19 cellular contexts compared by ENCODE assay signal in the genomic region with DNA sequence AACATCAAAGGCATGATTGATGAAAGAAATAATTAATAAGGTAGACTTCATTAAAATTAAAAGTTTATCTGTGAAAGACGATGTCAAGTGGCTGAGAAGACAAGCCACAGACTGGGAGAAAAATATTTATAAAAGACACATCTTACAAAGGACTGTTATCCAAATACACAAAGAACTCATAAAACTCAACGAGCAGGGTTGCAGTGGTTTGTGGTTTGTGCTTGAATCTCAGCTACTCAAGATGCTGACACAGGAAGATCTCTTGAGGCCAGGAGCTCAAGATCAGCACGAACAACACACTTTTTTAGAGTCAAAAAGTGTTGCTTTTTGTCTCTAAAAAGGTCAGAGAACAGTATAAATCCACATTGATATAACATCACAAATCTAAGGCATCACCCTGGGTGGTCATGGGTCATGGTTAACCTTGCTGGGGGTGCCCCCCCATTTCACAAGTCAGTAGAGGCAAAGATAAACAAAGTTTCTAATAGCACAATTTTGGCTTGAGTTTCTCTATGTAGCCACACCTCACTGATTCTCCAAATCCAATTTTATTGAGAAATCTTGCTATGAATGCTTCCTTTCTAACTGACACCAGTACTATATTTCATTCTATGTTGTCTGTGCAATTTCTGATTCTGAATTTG.
DNase-seq lines count a peak whose midpoint lies in the region; ATAC-seq and TF ChIP-seq lines count a peak whose summit lies in the region.
"Had no signal": no experiment of that assay in that cellular context is flagged by ENCODE, and none has a peak within 500 bp of the region (broad histone marks: within the 10 kb centered on the region; RNA-seq: fewer than 3 reads in every experiment).

No MANE protein-coding gene starts in this region.

- H3K27me3 Mint-ChIP-seq in activated naive CD8-positive, alpha-beta T cell treated with anti-CD3 and anti-CD28 coated beads, Interleukin-2, amount 10 ng/mL, durations not matched to agents 7 days and 5 days = peaks cover 8% of the 10 kb centered on the region
- no peaks in the 10 kb centered on the region for H3K27me3 Mint-ChIP-seq in activated naive CD8-positive, alpha-beta T cell treated with anti-CD3 and anti-CD28 coated beads for 36 hours
- no peaks in the 10 kb centered on the region for H3K27me3 Mint-ChIP-seq in activated CD8-positive, alpha-beta T cell treated with anti-CD3 and anti-CD28 coated beads for 36 hours
- no peaks in the 10 kb centered on the region for H3K27me3 Mint-ChIP-seq in T-cell

- no peak for DNase-seq in activated naive CD8-positive, alpha-beta T cell treated with anti-CD3 and anti-CD28 coated beads, Interleukin-2, amount 10 ng/mL, durations not matched to agents 7 days and 5 days
- no peak for DNase-seq in activated naive CD8-positive, alpha-beta T cell treated with anti-CD3 and anti-CD28 coated beads for 36 hours
- peak; percentile 11 for DNase-seq in activated CD8-positive, alpha-beta T cell treated with anti-CD3 and anti-CD28 coated beads for 36 hours
- DNase-seq in foreskin melanocyte (peak; percentile 80), NCI-H2196 treated with DMSO at 0.1 percent for 48 hours (lab: John Stamatoyannopoulos, UW; ENCODE audit: unreplicated experiment) (no peak), T-cell (no peak), HK-2 (ENCODE audit: unreplicated experiment) (no peak)
- DNase-seq: activated T-cell treated with anti-CD3 and anti-CD28 coated beads, Interleukin-2, amount 50 U/mL, for 4 hours; amniotic stem cell; CD8-positive, alpha-beta memory T cell; GDM1; heart right ventricle; NCI-H2081 treated with DMSO at 0.1 percent for 48 hours; NCI-H82; stimulated activated naive CD4-positive, alpha-beta T cell; upper lobe of right lung had no signal

- peak overlapping the region; percentile 44 for H3K4me3 Mint-ChIP-seq in activated naive CD8-positive, alpha-beta T cell treated with anti-CD3 and anti-CD28 coated beads, Interleukin-2, amount 10 ng/mL, durations not matched to agents 7 days and 5 days
- H3K4me3 Mint-ChIP-seq in activated naive CD8-positive, alpha-beta T cell treated with anti-CD3 and anti-CD28 coated beads for 36 hours = no peak overlapping the region
- no peak overlapping the region for H3K4me3 Mint-ChIP-seq in activated CD8-positive, alpha-beta T cell treated with anti-CD3 and anti-CD28 coated beads for 36 hours
- no peak overlapping the region for H3K4me3 Mint-ChIP-seq in T-cell
- H3K4me3 Mint-ChIP-seq: activated T-cell treated with anti-CD3 and anti-CD28 coated beads, Interleukin-2, amount 50 U/mL, for 4 hours; dendritic cell treated with granulocyte-macrophage colony-stimulating factor and Interleukin-4, amounts not matched to agents 40 ng/mL and 50 ng/mL, for 4 days had no signal

- peak; percentile 65 for ATAC-seq in activated naive CD8-positive, alpha-beta T cell treated with anti-CD3 and anti-CD28 coated beads, Interleukin-2, amount 10 ng/mL, durations not matched to agents 7 days and 5 days (ENCODE audit: low read depth)
- no peak for ATAC-seq in activated CD8-positive, alpha-beta T cell treated with anti-CD3 and anti-CD28 coated beads for 36 hours
- ATAC-seq in T-cell (replicated peaks in 1 of 4) = no peak
- ATAC-seq in HG02970 (IDR thresholded peaks at IDR 0.05; ENCODE audit: low FRiP score, unreplicated experiment) = no peak
- ATAC-seq: activated CD4-positive, CD25-positive, alpha-beta regulatory T cell treated with anti-CD3 and anti-CD28 coated beads, Interleukin-2, amount 50 U/mL, for 24 hours; activated T-cell treated with anti-CD3 and anti-CD28 coated beads, Interleukin-2, amount 50 U/mL, for 4 hours; heart right ventricle; upper lobe of right lung had no signal

- no peak for TF ChIP-seq CTCF in activated CD8-positive, alpha-beta T cell treated with anti-CD3 and anti-CD28 coated beads for 36 hours (IDR thresholded peaks at IDR 0.05)

- POLR2A ChIA-PET in activated naive CD8-positive, alpha-beta T cell treated with anti-CD3 and anti-CD28 coated beads, Interleukin-2, amount 10 ng/mL, durations not matched to agents 7 days and 5 days (lab: Charles Lee) = no interaction called here
- POLR2A ChIA-PET in activated CD8-positive, alpha-beta T cell treated with anti-CD3 and anti-CD28 coated beads for 36 hours (lab: Charles Lee) = no interaction called here
- POLR2A ChIA-PET in T-cell (lab: Charles Lee) = no interaction called here

- intact Hi-C loops in activated CD8-positive, alpha-beta T cell treated with anti-CD3 and anti-CD28 coated beads for 36 hours (cut with micrococcal nuclease) = no loop called here

- CTCF ChIA-PET in activated CD8-positive, alpha-beta T cell treated with anti-CD3 and anti-CD28 coated beads for 36 hours (lab: Charles Lee) = no interaction called here
- CTCF ChIA-PET in T-cell (lab: Charles Lee) = no interaction called here

- peaks cover 2% of the 10 kb centered on the region for H3K9me3 Mint-ChIP-seq in activated naive CD8-positive, alpha-beta T cell treated with anti-CD3 and anti-CD28 coated beads, Interleukin-2, amount 10 ng/mL, durations not matched to agents 7 days and 5 days
- H3K9me3 Mint-ChIP-seq in activated naive CD8-positive, alpha-beta T cell treated with anti-CD3 and anti-CD28 coated beads for 36 hours = peaks cover 5% of the 10 kb centered on the region
- peaks cover 1% of the 10 kb centered on the region for H3K9me3 Mint-ChIP-seq in activated CD8-positive, alpha-beta T cell treated with anti-CD3 and anti-CD28 coated beads for 36 hours
- peaks cover 0 to 6% (median 0%) of the 10 kb centered on the region in 3 donors for H3K9me3 Mint-ChIP-seq in T-cell

- H3K4me1 Mint-ChIP-seq in activated naive CD8-positive, alpha-beta T cell treated with anti-CD3 and anti-CD28 coated beads, Interleukin-2, amount 10 ng/mL, durations not matched to agents 7 days and 5 days = peaks cover 6% of the 10 kb centered on the region
- peaks cover 2% of the 10 kb centered on the region for H3K4me1 Mint-ChIP-seq in activated naive CD8-positive, alpha-beta T cell treated with anti-CD3 and anti-CD28 coated beads for 36 hours
- no peaks in the 10 kb centered on the region for H3K4me1 Mint-ChIP-seq in activated CD8-positive, alpha-beta T cell treated with anti-CD3 and anti-CD28 coated beads for 36 hours (ENCODE audit: low read depth)
- peaks cover 0 to 11% (median 7%) of the 10 kb centered on the region in 3 donors for H3K4me1 Mint-ChIP-seq in T-cell

- no peaks in the 10 kb centered on the region for H3K36me3 Mint-ChIP-seq in activated naive CD8-positive, alpha-beta T cell treated with anti-CD3 and anti-CD28 coated beads, Interleukin-2, amount 10 ng/mL, durations not matched to agents 7 days and 5 days
- H3K36me3 Mint-ChIP-seq in activated naive CD8-positive, alpha-beta T cell treated with anti-CD3 and anti-CD28 coated beads for 36 hours = no peaks in the 10 kb centered on the region
- H3K36me3 Mint-ChIP-seq in activated CD8-positive, alpha-beta T cell treated with anti-CD3 and anti-CD28 coated beads for 36 hours (ENCODE audit: low read depth) = no peaks in the 10 kb centered on the region
- H3K36me3 Mint-ChIP-seq in T-cell = no peaks in the 10 kb centered on the region
- H3K36me3 Mint-ChIP-seq: CD8-positive, alpha-beta memory T cell had no signal

- peak overlapping the region; percentile 78 for H3K27ac Mint-ChIP-seq in activated naive CD8-positive, alpha-beta T cell treated with anti-CD3 and anti-CD28 coated beads, Interleukin-2, amount 10 ng/mL, durations not matched to agents 7 days and 5 days
- H3K27ac Mint-ChIP-seq in activated naive CD8-positive, alpha-beta T cell treated with anti-CD3 and anti-CD28 coated beads for 36 hours = no peak overlapping the region
- no peak overlapping the region for H3K27ac Mint-ChIP-seq in activated CD8-positive, alpha-beta T cell treated with anti-CD3 and anti-CD28 coated beads for 36 hours
- H3K27ac Mint-ChIP-seq in T-cell = peak overlapping the region in 1 of 2 donors; percentile 75
- H3K27ac Mint-ChIP-seq: dendritic cell treated with granulocyte-macrophage colony-stimulating factor and Interleukin-4, amounts not matched to agents 40 ng/mL and 50 ng/mL, for 4 days had no signal

Comparison
In these comparisons a context has a peak if more than half of its experiments do, and no peak if none do; other contexts are left out.
1. DNase-seq: peak in activated CD8-positive, alpha-beta T cell treated with anti-CD3 and anti-CD28 coated beads for 36 hours (single experiment) and foreskin melanocyte (single experiment); none in activated naive CD8-positive, alpha-beta T cell treated with anti-CD3 and anti-CD28 coated beads, Interleukin-2, amount 10 ng/mL, durations not matched to agents 7 days and 5 days (single experiment), activated naive CD8-positive, alpha-beta T cell treated with anti-CD3 and anti-CD28 coated beads for 36 hours (single experiment), NCI-H2196 treated with DMSO at 0.1 percent for 48 hours (single experiment), T-cell (0 of 34) and HK-2 (single experiment).